ENCODE assay signal across 10 cellular contexts in genomic region chr2:1816414-1816911, GRCh38.
DNase-seq lines count a peak whose midpoint lies in the region; ATAC-seq, FAIRE-seq and TF ChIP-seq lines count a peak whose summit lies in the region.
"Had no signal": no experiment of that assay in that cellular context is flagged by ENCODE, and none has a peak within 500 bp of the region (broad histone marks: within the 10 kb centered on the region; RNA-seq: fewer than 3 reads in every experiment).

No MANE protein-coding gene starts in this region.

- H3K79me2 ChIP-seq in keratinocyte (ENCODE audit: control insufficient read depth, insufficient read depth, low read length), result no peaks in the 10 kb centered on the region

- DNase-seq in Ammon's horn (ENCODE audit: low spot score) (peak; percentile 41), body of pancreas (peak in 3 of 4 donors; percentile 11 to 26 (median 24)), keratinocyte (ENCODE audit: low read depth, low spot score) (no peak), gastrocnemius medialis (peak in 1 of 2 donors; percentile 56), HK-2 (ENCODE audit: unreplicated experiment) (no peak)
- no peak for DNase-seq in activated naive CD4-positive, alpha-beta T cell treated with anti-CD3 and anti-CD28 coated beads, Interleukin-2, amount 50 U/mL, for 16 hours
- DNase-seq: effector CD4-positive, alpha-beta T cell; NCI-H2029 had no signal

- H3K27me3 ChIP-seq in body of pancreas, result no peaks in the 10 kb centered on the region
- no peaks in the 10 kb centered on the region for H3K27me3 ChIP-seq in keratinocyte (ENCODE audit: control insufficient read depth, extremely low read depth, insufficient read depth, low read length)
- H3K27me3 ChIP-seq in gastrocnemius medialis, result no peaks in the 10 kb centered on the region

- H3K9me3 ChIP-seq in body of pancreas, result no peaks in the 10 kb centered on the region
- H3K9me3 ChIP-seq in keratinocyte (ENCODE audit: control insufficient read depth, low read depth, low read length), result no peaks in the 10 kb centered on the region
- H3K9me3 ChIP-seq in gastrocnemius medialis, result no peaks in the 10 kb centered on the region

- TF ChIP-seq CTCF in body of pancreas (IDR thresholded peaks at IDR 0.05) (no peak), keratinocyte (optimal IDR thresholded peaks at IDR 0.05 in 1 of 3, IDR thresholded peaks at IDR 0.05 in 1 of 3, conservative IDR thresholded peaks at IDR 0.05 in 1 of 3; ENCODE audit: extremely low read depth in 1 of 3, insufficient read depth in 2 of 3, low read length in 3 of 3) (no peak), gastrocnemius medialis (IDR thresholded peaks at IDR 0.05 in 4 of 5, conservative IDR thresholded peaks at IDR 0.05 in 1 of 5) (no peak)

- ATAC-seq in body of pancreas (no peak), gastrocnemius medialis (peak; percentile 57 to 70), HG02885 (IDR thresholded peaks at IDR 0.05; ENCODE audit: poor library complexity, unreplicated experiment) (no peak), HG02763 (IDR thresholded peaks at IDR 0.05; ENCODE audit: unreplicated experiment) (no peak)

- dilution Hi-C loops in keratinocyte (cut with MboI; ENCODE audit: extremely low pct_ligation_motif_present, low sequenced_read_pairs), result no loop called here

- peak overlapping the region; percentile 58 for H2AFZ ChIP-seq in keratinocyte (ENCODE audit: control insufficient read depth, low read length)

- FAIRE-seq in keratinocyte (lab: Jason Lieb, UNC), result no peak

- no peak overlapping the region for H3K4me3 ChIP-seq in body of pancreas
- H3K4me3 ChIP-seq in keratinocyte (ENCODE audit: control insufficient read depth in 2 of 3, extremely low read depth in 1 of 3, insufficient read depth in 2 of 3, low read depth in 1 of 3, low read length in 3 of 3), result no peak overlapping the region
- no peak overlapping the region for H3K4me3 ChIP-seq in gastrocnemius medialis

- no peaks in the 10 kb centered on the region for H3K36me3 ChIP-seq in body of pancreas (replicated peaks in 1 of 2; ENCODE audit: insufficient read depth in 1 of 2, low read depth in 2 of 2)
- no peaks in the 10 kb centered on the region for H3K36me3 ChIP-seq in keratinocyte (ENCODE audit: control insufficient read depth in 2 of 2, extremely low read depth in 1 of 2, insufficient read depth in 2 of 2, low read length in 2 of 2)
- H3K36me3 ChIP-seq in gastrocnemius medialis, result no peaks in the 10 kb centered on the region

- H3K27ac ChIP-seq in body of pancreas (peak overlapping the region in 3 of 4 donors; percentile 40 to 78 (median 77)), keratinocyte (ENCODE audit: control insufficient read depth, insufficient read depth, low read length) (no peak overlapping the region), gastrocnemius medialis (peak overlapping the region; percentile 63 to 82 (median 78))

- peaks cover 18% of the 10 kb centered on the region for H3K4me1 ChIP-seq in body of pancreas
- peaks cover 16% of the 10 kb centered on the region for H3K4me1 ChIP-seq in keratinocyte (ENCODE audit: control insufficient read depth, extremely low read depth, insufficient read depth, low read length)
- peaks cover 7 to 14% of the 10 kb centered on the region in 2 donors for H3K4me1 ChIP-seq in gastrocnemius medialis

- in situ Hi-C loops in gastrocnemius medialis (cut with MboI; ENCODE audit: low sequenced_read_pairs in 4 of 4), result no loop called here

- H4K20me1 ChIP-seq in keratinocyte (ENCODE audit: control insufficient read depth, extremely low read depth, insufficient read depth, low read length), result no peaks in the 10 kb centered on the region

- intact Hi-C loops in body of pancreas (cut with DNase I) (no loop called here), gastrocnemius medialis (cut with DNase I; ENCODE audit: low total_unique reads) (loop anchor here (5.0 to 10.0 kb wide), 5 partner anchors 64 to 1139 kb away; partner anchors contain the start of gene TMEM18)

- H3K9ac ChIP-seq in keratinocyte (ENCODE audit: control insufficient read depth, extremely low read depth, insufficient read depth, low read length), result no peak overlapping the region

- H3K4me2 ChIP-seq in keratinocyte (ENCODE audit: control insufficient read depth, extremely low read depth, insufficient read depth, low read depth, low read length), result no peak overlapping the region

- TF ChIP-seq POLR2A in body of pancreas (IDR thresholded peaks at IDR 0.05) (no peak), gastrocnemius medialis (IDR thresholded peaks at IDR 0.05) (no peak)

- H3K9me1 ChIP-seq in keratinocyte (ENCODE audit: control insufficient read depth, extremely low read depth, insufficient read depth, low read length), result no peaks in the 10 kb centered on the region

- WGBS in body of pancreas, 2 donors, result 67 to 69% methylated on average over 12 to 16 of the region's 19 CpGs

Comparison
In these comparisons a context has a peak if more than half of its experiments do, and no peak if none do; other contexts are left out.
1. DNase-seq: peak in Ammon's horn (single experiment) and body of pancreas (3 of 4); none in keratinocyte (single experiment), HK-2 (single experiment) and activated naive CD4-positive, alpha-beta T cell treated with anti-CD3 and anti-CD28 coated beads, Interleukin-2, amount 50 U/mL, for 16 hours (single experiment).
2. ATAC-seq: peak in gastrocnemius medialis (2 of 2); none in body of pancreas (single experiment), HG02885 (single experiment) and HG02763 (single experiment).